24 cellular contexts compared by ENCODE assay signal in genomic region chrY:15364996-15365395, GRCh38.
DNase-seq lines count a peak whose midpoint lies in the region; ATAC-seq and TF ChIP-seq lines count a peak whose summit lies in the region.
"Had no signal": no experiment of that assay in that cellular context is flagged by ENCODE, and none has a peak within 500 bp of the region (broad histone marks: within the 10 kb centered on the region; RNA-seq: fewer than 3 reads in every experiment).

No MANE protein-coding gene starts in this region.

- no peaks in the 10 kb centered on the region for H3K36me3 Mint-ChIP-seq in endodermal cell (ENCODE audit: low read depth)
- H3K36me3 Mint-ChIP-seq: CD14-positive monocyte; CD8-positive, alpha-beta memory T cell; IgD-negative memory B cell had no signal

- H3K4me1 ChIP-seq in RWPE2 (ENCODE audit: insufficient read depth, poor library complexity, severe bottlenecking): no peaks in the 10 kb centered on the region
- no peaks in the 10 kb centered on the region for H3K4me1 ChIP-seq in endodermal cell (ENCODE audit: control insufficient read depth, insufficient read depth, low read length)
- H3K4me1 ChIP-seq in heart left ventricle: no peaks in the 10 kb centered on the region
- H3K4me1 ChIP-seq: BE2C had no signal

- H3K27me3 ChIP-seq in RWPE2 (ENCODE audit: insufficient read depth, poor library complexity, severe bottlenecking): peaks cover 3% of the 10 kb centered on the region
- no peaks in the 10 kb centered on the region for H3K27me3 ChIP-seq in endodermal cell (ENCODE audit: control insufficient read depth, insufficient read depth, low read length, poor library complexity, severe bottlenecking)
- H3K27me3 ChIP-seq in heart left ventricle: no peaks in the 10 kb centered on the region
- H3K27me3 ChIP-seq: BE2C had no signal

- H3K9me3 ChIP-seq in RWPE2 (ENCODE audit: severe bottlenecking): no peaks in the 10 kb centered on the region
- H3K9me3 ChIP-seq in endodermal cell (ENCODE audit: control insufficient read depth, low read length): no peaks in the 10 kb centered on the region
- H3K9me3 ChIP-seq in heart left ventricle: no peaks in the 10 kb centered on the region
- H3K9me3 ChIP-seq: BE2C had no signal

- TF ChIP-seq CTCF in RWPE2 (IDR thresholded peaks at IDR 0.05; ENCODE audit: poor library complexity, severe bottlenecking): no peak
- TF ChIP-seq CTCF in endodermal cell (conservative IDR thresholded peaks at IDR 0.05): no peak
- no peak for TF ChIP-seq CTCF in heart left ventricle (IDR thresholded peaks at IDR 0.05)

- H3K4me3 ChIP-seq in RWPE2 (ENCODE audit: severe bottlenecking) (no peak overlapping the region), endodermal cell (ENCODE audit: low read length) (no peak overlapping the region), heart left ventricle (no peak overlapping the region)
- H3K4me3 ChIP-seq: SK-N-MC had no signal

- H3K9me3 Mint-ChIP-seq in endodermal cell: no peaks in the 10 kb centered on the region
- H3K9me3 Mint-ChIP-seq: CD14-positive monocyte; CD8-positive, alpha-beta memory T cell; IgD-negative memory B cell had no signal

- H3K27ac ChIP-seq in RWPE2 (ENCODE audit: poor library complexity, severe bottlenecking) (no peak overlapping the region), endodermal cell (ENCODE audit: low read depth, low read length) (no peak overlapping the region), heart left ventricle (no peak overlapping the region)
- H3K27ac ChIP-seq: 22Rv1, KMS-11, SK-N-MC had no signal

- H3K27me3 Mint-ChIP-seq in endodermal cell (ENCODE audit: insufficient read depth): no peaks in the 10 kb centered on the region
- H3K27me3 Mint-ChIP-seq: IgD-negative memory B cell had no signal

- H3K4me3 Mint-ChIP-seq in endodermal cell: no peak overlapping the region
- H3K4me3 Mint-ChIP-seq: CD14-positive monocyte; CD8-positive, alpha-beta memory T cell; IgD-negative memory B cell had no signal

- H3K9ac ChIP-seq in endodermal cell (ENCODE audit: extremely low read depth, low read length, poor library complexity, severe bottlenecking): no peak overlapping the region
- H3K9ac ChIP-seq: KMS-11 had no signal

- H3K27ac Mint-ChIP-seq in endodermal cell: no peak overlapping the region
- H3K27ac Mint-ChIP-seq: CD14-positive monocyte; CD8-positive, alpha-beta memory T cell; IgD-negative memory B cell had no signal

- H3K36me3 ChIP-seq in RWPE2 (ENCODE audit: low read depth) (no peaks in the 10 kb centered on the region), endodermal cell (ENCODE audit: control insufficient read depth, insufficient read depth, low read length) (no peaks in the 10 kb centered on the region), heart left ventricle (no peaks in the 10 kb centered on the region)
- H3K36me3 ChIP-seq: BE2C had no signal

- ATAC-seq in RWPE2 (ENCODE audit: low read depth) (peak; percentile 38; the same call in 1 of the 3 replicates), left lobe of liver (peak; percentile 100), heart left ventricle (no peak)
- ATAC-seq: HCT116, Panc1 had no signal

- no peak for TF ChIP-seq POLR2A in heart left ventricle (IDR thresholded peaks at IDR 0.05)

- peak; percentile 19 for DNase-seq in NCI-H1092 treated with DMSO at 0.1 percent for 48 hours (lab: John Stamatoyannopoulos, UW)
- DNase-seq in NCI-H1092 (lab: John Stamatoyannopoulos, UW): no peak
- DNase-seq in RWPE2 (ENCODE audit: low spot score): no peak
- DNase-seq in left lobe of liver (ENCODE audit: low spot score): peak; percentile 70
- no peak for DNase-seq in endodermal cell
- DNase-seq in GOT3 (lab: John Stamatoyannopoulos, UW): no peak
- DNase-seq in heart left ventricle: no peak
- no peak for DNase-seq in head of caudate nucleus
- DNase-seq: BE2C; CD8-positive, alpha-beta memory T cell; DMS 273 treated with DMSO at 0.1 percent for 48 hours; NCI-H1105; NCI-H1436 treated with DMSO at 0.1 percent for 48 hours; NCI-H1930; NCI-H2227 treated with DMSO at 0.1 percent for 48 hours; NCI-H526 treated with DMSO at 0.1 percent for 48 hours; SIG-M5 had no signal

- intact Hi-C loops in heart left ventricle (cut with DNase I): no loop called here
- intact Hi-C loops in head of caudate nucleus (cut with DNase I): no loop called here

- 99% methylated on average over 4 of the region's 4 CpGs; no CpG with 5 or more reads in 1 of the 2 experiments for WGBS in endodermal cell (ENCODE audit: insufficient coverage in 1 of 2, insufficient read length in 1 of 2), 2 experiments
- WGBS in heart left ventricle, 4 donors: 64 to 72% methylated on average over 4 of the region's 4 CpGs; no CpG with 5 or more reads in 2 of the 4 donors

- no peaks in the 10 kb centered on the region for H3K4me1 Mint-ChIP-seq in endodermal cell
- H3K4me1 Mint-ChIP-seq: CD14-positive monocyte; CD8-positive, alpha-beta memory T cell; IgD-negative memory B cell had no signal

Comparison
In these comparisons a context has a peak if more than half of its experiments do, and no peak if none do; other contexts are left out.
1. DNase-seq: peak in NCI-H1092 treated with DMSO at 0.1 percent for 48 hours (single experiment) and left lobe of liver (single experiment); none in NCI-H1092 (single experiment), RWPE2 (single experiment), endodermal cell (single experiment), GOT3 (single experiment), heart left ventricle (0 of 5) and head of caudate nucleus (0 of 42).
2. ATAC-seq: peak in RWPE2 (single experiment) and left lobe of liver (single experiment); none in heart left ventricle (0 of 4).